Comparison of ENCODE assay signal across 19 cellular contexts in the genomic region with DNA sequence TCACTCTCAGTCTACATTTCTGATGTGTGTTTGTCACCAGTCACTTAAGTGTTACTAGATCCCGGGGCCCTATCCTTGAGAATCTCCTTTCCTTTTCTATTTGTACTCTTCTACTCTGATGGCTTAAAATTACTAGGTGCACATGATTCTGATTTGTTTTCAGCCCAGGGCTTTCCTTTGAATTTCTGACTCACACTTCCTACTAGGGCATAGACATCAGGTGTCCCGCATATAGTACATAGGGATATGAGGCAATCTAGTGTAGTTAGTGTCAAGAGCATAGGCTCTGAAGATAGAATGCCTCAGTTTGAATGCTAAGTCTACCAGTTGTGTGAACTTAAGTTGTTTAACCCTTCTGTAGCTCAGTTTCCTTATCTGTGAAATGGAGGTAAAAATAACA. TPM values are rescaled to one million over a fixed set of nuclear protein-coding genes. Genes with fewer than 3 reads are reported as not detected.
DNase-seq lines count a peak whose midpoint lies in the region; ATAC-seq, FAIRE-seq and TF ChIP-seq lines count a peak whose summit lies in the region.
"Had no signal": no experiment of that assay in that cellular context is flagged by ENCODE, and none has a peak within 500 bp of the region (broad histone marks: within the 10 kb centered on the region; RNA-seq: fewer than 3 reads in every experiment).

No MANE protein-coding gene starts in this region.

- no peaks in the 10 kb centered on the region for H3K27me3 Mint-ChIP-seq in activated CD4-positive, alpha-beta T cell treated with anti-CD3 and anti-CD28 coated beads for 36 hours
- H3K27me3 Mint-ChIP-seq in activated CD4-positive, alpha-beta T cell treated with anti-CD3 and anti-CD28 coated beads, Interleukin-2, amount 10 ng/mL, durations not matched to agents 7 days and 5 days, result no peaks in the 10 kb centered on the region
- H3K27me3 Mint-ChIP-seq: CD4-positive, CD25-positive, alpha-beta regulatory T cell had no signal

- H3K9me1 ChIP-seq in endothelial cell of umbilical vein (replicated peaks; ENCODE audit: control insufficient read depth, extremely low read depth, insufficient read depth, low read length), result no peaks in the 10 kb centered on the region

- no peaks in the 10 kb centered on the region for H3K36me3 ChIP-seq in Panc1 (ENCODE audit: control insufficient read depth, insufficient read depth, low read length)
- no peaks in the 10 kb centered on the region for H3K36me3 ChIP-seq in endothelial cell of umbilical vein (ENCODE audit: control insufficient read depth in 2 of 2, extremely low read depth in 1 of 2, insufficient read depth in 2 of 2, low read length in 2 of 2)
- H3K36me3 ChIP-seq in gastrocnemius medialis, result no peaks in the 10 kb centered on the region
- H3K36me3 ChIP-seq: upper lobe of left lung had no signal

- TF ChIP-seq POLR2A in endothelial cell of umbilical vein (IDR thresholded peaks at IDR 0.05; ENCODE audit: low read depth, low read length) (no peak), gastrocnemius medialis (IDR thresholded peaks at IDR 0.05) (no peak)

- CTCF ChIA-PET in activated CD4-positive, alpha-beta T cell treated with anti-CD3 and anti-CD28 coated beads for 36 hours (lab: Charles Lee), result no interaction called here
- CTCF ChIA-PET in activated CD4-positive, alpha-beta T cell treated with anti-CD3 and anti-CD28 coated beads, Interleukin-2, amount 10 ng/mL, durations not matched to agents 7 days and 5 days (lab: Charles Lee), result interaction anchor here (0.6 to 1.2 kb wide), 2 partner anchors 8 to 15 kb away, joined by 3 read pairs; no protein-coding TSS in a partner anchor
- CTCF ChIA-PET in Panc1 (lab: Charles Lee), result no interaction called here
- CTCF ChIA-PET in endothelial cell of umbilical vein (lab: Charles Lee), result interaction anchor here (1.5 kb wide), 1 partner anchor 8 kb away, joined by 3 read pairs; no protein-coding TSS in a partner anchor

- no peak overlapping the region for H3K9ac ChIP-seq in endothelial cell of umbilical vein (replicated peaks; ENCODE audit: extremely low read depth, insufficient read depth, low read length)

- in situ Hi-C loops in Panc1 (cut with HindIII; ENCODE audit: low pct_unique_long_range_greater_than_20kb, low sequenced_read_pairs) (no loop called here), gastrocnemius medialis (cut with MboI; ENCODE audit: low sequenced_read_pairs in 4 of 4) (no loop called here)

- no peaks in the 10 kb centered on the region for H3K79me2 ChIP-seq in endothelial cell of umbilical vein (ENCODE audit: control insufficient read depth, insufficient read depth, low read length)

- POLR2A ChIA-PET in activated CD4-positive, alpha-beta T cell treated with anti-CD3 and anti-CD28 coated beads for 36 hours (lab: Charles Lee), result no interaction called here
- POLR2A ChIA-PET in activated CD4-positive, alpha-beta T cell treated with anti-CD3 and anti-CD28 coated beads, Interleukin-2, amount 10 ng/mL, durations not matched to agents 7 days and 5 days (lab: Charles Lee), result no interaction called here
- POLR2A ChIA-PET in Panc1 (lab: Charles Lee), result no interaction called here
- POLR2A ChIA-PET in endothelial cell of umbilical vein (lab: Charles Lee), result no interaction called here

- H3K4me2 ChIP-seq in endothelial cell of umbilical vein (ENCODE audit: insufficient read depth, low read length), result no peak overlapping the region

- H3K27me3 ChIP-seq in Panc1 (ENCODE audit: control insufficient read depth, insufficient read depth, low read length), result no peaks in the 10 kb centered on the region
- no peaks in the 10 kb centered on the region for H3K27me3 ChIP-seq in endothelial cell of umbilical vein (ENCODE audit: control insufficient read depth in 2 of 2, insufficient read depth in 2 of 2, low read length in 2 of 2)
- H3K27me3 ChIP-seq in gastrocnemius medialis, result no peaks in the 10 kb centered on the region
- H3K27me3 ChIP-seq: upper lobe of left lung had no signal

- dilution Hi-C loops in endothelial cell of umbilical vein (cut with MboI; ENCODE audit: extremely low pct_ligation_motif_present, low sequenced_read_pairs), result no loop called here

- intact Hi-C loops in activated CD4-positive, alpha-beta T cell treated with anti-CD3 and anti-CD28 coated beads for 36 hours (cut with DNase I, micrococcal nuclease), result no loop called here
- intact Hi-C loops in Panc1 (cut with micrococcal nuclease; ENCODE audit: unreplicated experiment) (no loop called here), endothelial cell of umbilical vein (cut with micrococcal nuclease) (no loop called here), gastrocnemius medialis (cut with DNase I; ENCODE audit: low total_unique reads) (no loop called here)

- TF ChIP-seq CTCF in Panc1 (IDR thresholded peaks at IDR 0.05) (no peak), endothelial cell of umbilical vein (IDR thresholded peaks at IDR 0.05; ENCODE audit: extremely low read depth in 1 of 2, insufficient read depth in 1 of 2, low read depth in 1 of 2, low read length in 2 of 2) (no peak), gastrocnemius medialis (IDR thresholded peaks at IDR 0.05 in 4 of 5, conservative IDR thresholded peaks at IDR 0.05 in 1 of 5) (no peak)

- H3K9me3 Mint-ChIP-seq in activated CD4-positive, alpha-beta T cell treated with anti-CD3 and anti-CD28 coated beads for 36 hours (ENCODE audit: low read depth), result no peaks in the 10 kb centered on the region
- no peaks in the 10 kb centered on the region for H3K9me3 Mint-ChIP-seq in activated CD4-positive, alpha-beta T cell treated with anti-CD3 and anti-CD28 coated beads, Interleukin-2, amount 10 ng/mL, durations not matched to agents 7 days and 5 days
- H3K9me3 Mint-ChIP-seq: CD4-positive, CD25-positive, alpha-beta regulatory T cell had no signal

- peak overlapping the region; percentile 32 for H2AFZ ChIP-seq in endothelial cell of umbilical vein (ENCODE audit: low read depth, low read length)

- no peak for DNase-seq in activated CD4-positive, alpha-beta T cell treated with anti-CD3 and anti-CD28 coated beads for 36 hours
- no peak for DNase-seq in activated CD4-positive, alpha-beta T cell treated with anti-CD3 and anti-CD28 coated beads, Interleukin-2, amount 10 ng/mL, durations not matched to agents 7 days and 5 days
- DNase-seq in Panc1 (ENCODE audit: low read depth, low spot score) (peak; percentile 43), endothelial cell of umbilical vein (ENCODE audit: low read depth, low spot score) (peak; percentile 60), gastrocnemius medialis (no peak), HuH-7.5 (ENCODE audit: low spot score) (no peak), activated gamma-delta T cell treated with Interleukin-2 at 50 U/mL for 16 hours (no peak)
- DNase-seq: activated CD4-positive, alpha-beta T cell treated with anti-CD3 and anti-CD28 coated beads, Interleukin-2, amount 50 U/mL, for 1 hour; CD4-positive, CD25-positive, alpha-beta regulatory T cell; hippocampal formation; NCI-H1694; NCI-H748 treated with DMSO at 0.1 percent for 48 hours; upper lobe of left lung had no signal

- H3K4me3 Mint-ChIP-seq in activated CD4-positive, alpha-beta T cell treated with anti-CD3 and anti-CD28 coated beads for 36 hours, result no peak overlapping the region
- no peak overlapping the region for H3K4me3 Mint-ChIP-seq in activated CD4-positive, alpha-beta T cell treated with anti-CD3 and anti-CD28 coated beads, Interleukin-2, amount 10 ng/mL, durations not matched to agents 7 days and 5 days
- H3K4me3 Mint-ChIP-seq: CD4-positive, CD25-positive, alpha-beta regulatory T cell had no signal

- no peak overlapping the region for H3K27ac ChIP-seq in Panc1 (ENCODE audit: low read length)
- H3K27ac ChIP-seq in endothelial cell of umbilical vein (ENCODE audit: insufficient read depth, low read depth, low read length), result no peak overlapping the region
- H3K27ac ChIP-seq in gastrocnemius medialis, result no peak overlapping the region
- H3K27ac ChIP-seq: HL-60, upper lobe of left lung had no signal

- no peaks in the 10 kb centered on the region for H3K4me1 ChIP-seq in Panc1 (ENCODE audit: control insufficient read depth, insufficient read depth, low read length)
- H3K4me1 ChIP-seq in endothelial cell of umbilical vein (ENCODE audit: control insufficient read depth, extremely low read depth, insufficient read depth, low read length), result peaks cover 4% of the 10 kb centered on the region
- no peaks in the 10 kb centered on the region for H3K4me1 ChIP-seq in gastrocnemius medialis
- H3K4me1 ChIP-seq: upper lobe of left lung had no signal

- FAIRE-seq in endothelial cell of umbilical vein (lab: Jason Lieb, UNC), result peak; percentile 63
- FAIRE-seq: A204.1, G401.6 had no signal

- H4K20me1 ChIP-seq in endothelial cell of umbilical vein (replicated peaks; ENCODE audit: control insufficient read depth, extremely low read depth, insufficient read depth, low read length), result no peaks in the 10 kb centered on the region

- BruUV-seq in Panc1 (replicated peaks; lab: Mats Ljungman, UMichigan) (no TSS peak), endothelial cell of umbilical vein (replicated peaks; lab: Mats Ljungman, UMichigan) (no TSS peak)

- no peaks in the 10 kb centered on the region for H3K9me3 ChIP-seq in Panc1 (ENCODE audit: control insufficient read depth, insufficient read depth, low read depth, low read length)
- H3K9me3 ChIP-seq in endothelial cell of umbilical vein (replicated peaks; ENCODE audit: control insufficient read depth, insufficient read depth, low read length), result no peaks in the 10 kb centered on the region
- no peaks in the 10 kb centered on the region for H3K9me3 ChIP-seq in gastrocnemius medialis
- H3K9me3 ChIP-seq: upper lobe of left lung had no signal

- peaks cover 20% of the 10 kb centered on the region for H3K4me1 Mint-ChIP-seq in activated CD4-positive, alpha-beta T cell treated with anti-CD3 and anti-CD28 coated beads for 36 hours
- peaks cover 19% of the 10 kb centered on the region for H3K4me1 Mint-ChIP-seq in activated CD4-positive, alpha-beta T cell treated with anti-CD3 and anti-CD28 coated beads, Interleukin-2, amount 10 ng/mL, durations not matched to agents 7 days and 5 days

- no peaks in the 10 kb centered on the region for H3K36me3 Mint-ChIP-seq in activated CD4-positive, alpha-beta T cell treated with anti-CD3 and anti-CD28 coated beads for 36 hours (ENCODE audit: low read depth)
- peaks cover 3% of the 10 kb centered on the region for H3K36me3 Mint-ChIP-seq in activated CD4-positive, alpha-beta T cell treated with anti-CD3 and anti-CD28 coated beads, Interleukin-2, amount 10 ng/mL, durations not matched to agents 7 days and 5 days (ENCODE audit: low read depth)
- H3K36me3 Mint-ChIP-seq: CD4-positive, CD25-positive, alpha-beta regulatory T cell had no signal

- peak; percentile 99 for ATAC-seq in activated CD4-positive, alpha-beta T cell treated with anti-CD3 and anti-CD28 coated beads for 36 hours
- ATAC-seq in Panc1 (no peak), gastrocnemius medialis (peak; percentile 52 to 68), HG02981 (IDR thresholded peaks at IDR 0.05; ENCODE audit: unreplicated experiment) (no peak)
- ATAC-seq: left lobe of liver had no signal

- H3K4me3 ChIP-seq in Panc1 (ENCODE audit: low read depth in 2 of 2, low read length in 2 of 2) (no peak overlapping the region), endothelial cell of umbilical vein (replicated peaks in 1 of 3; ENCODE audit: insufficient read depth in 1 of 3, low read depth in 1 of 3, low read length in 3 of 3) (no peak overlapping the region), gastrocnemius medialis (no peak overlapping the region)
- H3K4me3 ChIP-seq: upper lobe of left lung had no signal

- peak overlapping the region; percentile 19 for H3K27ac Mint-ChIP-seq in activated CD4-positive, alpha-beta T cell treated with anti-CD3 and anti-CD28 coated beads for 36 hours
- no peak overlapping the region for H3K27ac Mint-ChIP-seq in activated CD4-positive, alpha-beta T cell treated with anti-CD3 and anti-CD28 coated beads, Interleukin-2, amount 10 ng/mL, durations not matched to agents 7 days and 5 days

RNA-seq across cellular contexts. Expression of a gene that starts 49.4 kb away (rescaled TPM):
- total RNA-seq in activated CD4-positive, alpha-beta T cell treated with anti-CD3 and anti-CD28 coated beads for 36 hours, result 1 to 10 TPM; 6.7 to 8.0 TPM
- 100 to 1,000 TPM; 211 to 262 TPM for total RNA-seq in activated CD4-positive, alpha-beta T cell treated with anti-CD3 and anti-CD28 coated beads, Interleukin-2, amount 10 ng/mL, durations not matched to agents 7 days and 5 days
- total RNA-seq in Panc1 (2021; ENCODE audit: unreplicated experiment) (0.15 TPM), endothelial cell of umbilical vein (not detected in 2 replicates), gastrocnemius medialis (10 to 100 TPM in 1 of 4 donors, 1 to 10 TPM in 2, under 1 TPM in 1; 0.42 to 11.7 (median 6.9) TPM)
- polyA plus RNA-seq in Panc1 (2012; ENCODE audit: insufficient read length), result not detected
- not detected in 2 replicates for polyA plus RNA-seq in endothelial cell of umbilical vein
- not detected in 2 replicates for polyA plus RNA-seq in endothelial cell of umbilical vein (2011; cell fraction: cytosol; rRNA removed)
- polyA plus RNA-seq in endothelial cell of umbilical vein (2011; cell fraction: nucleus; rRNA removed), result not detected in 2 replicates
- not detected in 2 replicates for polyA plus RNA-seq in endothelial cell of umbilical vein (2012)
- polyA minus RNA-seq in endothelial cell of umbilical vein, result 0.29 TPM in 1 of 2 replicates, not detected in the other
- not detected for polyA minus RNA-seq in endothelial cell of umbilical vein (2011; cell fraction: cytosol; rRNA and poly(A)+ RNA removed)
- polyA minus RNA-seq in endothelial cell of umbilical vein (2011; cell fraction: nucleus; rRNA and poly(A)+ RNA removed), result not detected in 2 replicates
- total RNA-seq: pulmonary artery endothelial cell had no signal

Comparison
In these comparisons a context has a peak if more than half of its experiments do, and no peak if none do; other contexts are left out.
1. RNA of a gene that starts 49.4 kb away (total RNA-seq): 211 to 262 TPM in activated CD4-positive, alpha-beta T cell treated with anti-CD3 and anti-CD28 coated beads, Interleukin-2, amount 10 ng/mL, durations not matched to agents 7 days and 5 days; 0.42 to 11.7 TPM in gastrocnemius medialis, 6.7 to 8.0 TPM in activated CD4-positive, alpha-beta T cell treated with anti-CD3 and anti-CD28 coated beads for 36 hours, 0.15 TPM in Panc1 (single experiment) and not detected in endothelial cell of umbilical vein; every median in the first group is over 10 times any median in the second.
2. CTCF ChIA-PET loops: an anchor here in activated CD4-positive, alpha-beta T cell treated with anti-CD3 and anti-CD28 coated beads, Interleukin-2, amount 10 ng/mL, durations not matched to agents 7 days and 5 days (0.6 to 1.2 kb wide) and endothelial cell of umbilical vein (1.5 kb wide); none called in activated CD4-positive, alpha-beta T cell treated with anti-CD3 and anti-CD28 coated beads for 36 hours and Panc1.
3. ATAC-seq: peak in activated CD4-positive, alpha-beta T cell treated with anti-CD3 and anti-CD28 coated beads for 36 hours (single experiment) and gastrocnemius medialis (2 of 2); none in Panc1 (single experiment) and HG02981 (single experiment).
4. DNase-seq: peak in Panc1 (single experiment) and endothelial cell of umbilical vein (single experiment); none in activated CD4-positive, alpha-beta T cell treated with anti-CD3 and anti-CD28 coated beads for 36 hours (single experiment), activated CD4-positive, alpha-beta T cell treated with anti-CD3 and anti-CD28 coated beads, Interleukin-2, amount 10 ng/mL, durations not matched to agents 7 days and 5 days (single experiment), gastrocnemius medialis (0 of 2), HuH-7.5 (single experiment) and activated gamma-delta T cell treated with Interleukin-2 at 50 U/mL for 16 hours (single experiment).